In the genomic region with DNA sequence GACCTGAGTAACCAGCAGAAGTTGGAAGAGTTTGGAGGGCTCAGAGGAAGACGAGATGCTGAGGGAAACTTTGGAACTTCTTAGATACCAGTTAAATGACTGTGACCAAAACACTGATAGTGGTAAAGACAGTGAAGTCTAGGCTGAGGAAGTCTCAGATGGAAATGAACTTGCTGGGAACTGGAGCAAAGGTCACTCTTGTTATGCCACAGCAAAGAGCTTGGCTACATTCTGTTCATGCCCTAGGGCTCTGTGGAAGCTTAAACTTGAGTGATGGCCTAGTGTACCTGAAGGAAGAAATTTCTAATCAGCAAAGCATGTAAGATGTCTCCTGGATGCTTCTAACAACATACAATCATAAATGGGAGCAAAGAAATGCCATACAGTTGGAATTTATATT, we compare ENCODE assay signal across 20 cellular contexts. TPM values are rescaled to one million over a fixed set of nuclear protein-coding genes. Genes with fewer than 3 reads are reported as not detected.
DNase-seq lines count a peak whose midpoint lies in the region; TF ChIP-seq lines count a peak whose summit lies in the region.
"Had no signal": no experiment of that assay in that cellular context is flagged by ENCODE, and none has a peak within 500 bp of the region (broad histone marks: within the 10 kb centered on the region; RNA-seq: fewer than 3 reads in every experiment).

No MANE protein-coding gene starts in this region.

- DNase-seq in EL (peak; percentile 16), RPMI7951 (ENCODE audit: low read depth) (peak; percentile 50), epithelial cell of esophagus (ENCODE audit: low read depth) (peak; percentile 35), renal cortical epithelial cell (ENCODE audit: low read depth) (peak; percentile 31), inferior parietal cortex (ENCODE audit: extremely low spot score) (no peak), superior temporal gyrus (ENCODE audit: extremely low spot score) (no peak), GDM1 (lab: John Stamatoyannopoulos, UW) (no peak)
- DNase-seq: Calu3; CD8-positive, alpha-beta memory T cell; DMS153; H9; NCI-H1105 treated with DMSO at 0.1 percent for 48 hours; NCI-H1694; NCI-H2081 treated with DMSO at 0.1 percent for 48 hours; NCI-H2171 treated with DMSO at 0.1 percent for 48 hours; NCI-H524 treated with DMSO at 0.1 percent for 48 hours; NCI-H82; SJCRH30 had no signal

- TF ChIP-seq CTCF in epithelial cell of esophagus (IDR thresholded peaks at IDR 0.05; ENCODE audit: insufficient read depth, low read depth, low read length, missing control alignments): no peak

- H3K4me3 ChIP-seq in epithelial cell of esophagus (ENCODE audit: low read length): no peak overlapping the region
- H3K4me3 ChIP-seq: GM12878, Peyer's patch, SJCRH30 had no signal

RNA-seq across cellular contexts. Expression of a gene that starts 24.7 kb away (rescaled TPM):
- 9.3 and 12.3 TPM in 2 replicates for total RNA-seq in RPMI7951 (2014; rRNA removed; shearing (Covaris generic))
- 7.1 and 27.5 TPM in 2 replicates for total RNA-seq in renal cortical epithelial cell

RNA-seq across cellular contexts. Expression of a gene that starts 24.8 kb away (rescaled TPM):
- 47.7 and 55.5 TPM in 2 replicates for total RNA-seq in RPMI7951 (2014; rRNA removed; shearing (Covaris generic))
- 31.8 and 45.9 TPM in 2 replicates for total RNA-seq in renal cortical epithelial cell

RNA-seq across cellular contexts. Expression of a gene that starts 47.2 kb away (rescaled TPM):
- total RNA-seq in RPMI7951 (2014; rRNA removed; shearing (Covaris generic)): 19.3 and 26.6 TPM in 2 replicates
- total RNA-seq in renal cortical epithelial cell: 28.3 and 48.9 TPM in 2 replicates

Comparison
In these comparisons a context has a peak if more than half of its experiments do, and no peak if none do; other contexts are left out.
1. DNase-seq: peak in EL (single experiment), RPMI7951 (single experiment), epithelial cell of esophagus (single experiment) and renal cortical epithelial cell (single experiment); none in inferior parietal cortex (single experiment), superior temporal gyrus (single experiment) and GDM1 (single experiment).